21 cellular contexts compared by ENCODE assay signal in genomic region chr11:26319906-26320305, GRCh38. TPM values are rescaled to one million over a fixed set of nuclear protein-coding genes. Genes with fewer than 3 reads are reported as not detected.
DNase-seq lines count a peak whose midpoint lies in the region; ATAC-seq lines count a peak whose summit lies in the region.
"Had no signal": no experiment of that assay in that cellular context is flagged by ENCODE, and none has a peak within 500 bp of the region (broad histone marks: within the 10 kb centered on the region; RNA-seq: fewer than 3 reads in every experiment).

No MANE protein-coding gene starts in this region.

- DNase-seq in NCI-H510A treated with DMSO at 0.1 percent for 48 hours (lab: John Stamatoyannopoulos, UW), result peak; percentile 9
- DNase-seq in NCI-H510A (lab: John Stamatoyannopoulos, UW), result no peak
- peak; percentile 82 for DNase-seq in NCI-H69 (lab: John Stamatoyannopoulos, UW)
- peak; percentile 34 for DNase-seq in dedifferentiated amniotic fluid mesenchymal stem cell (ENCODE audit: extremely low spot score)
- peak; percentile 13 for DNase-seq in mucosa of gallbladder (ENCODE audit: low spot score)
- DNase-seq in effector CD4-positive, alpha-beta T cell, result no peak
- DNase-seq in UCSD-AML1 (lab: John Stamatoyannopoulos, UW; ENCODE audit: unreplicated experiment), result no peak
- DNase-seq: activated CD4-positive, alpha-beta T cell treated with anti-CD3 and anti-CD28 coated beads for 4 hours; activated naive CD4-positive, alpha-beta T cell treated with anti-CD3 and anti-CD28 coated beads, Interleukin-2, amount 50 U/mL, for 16 hours; CD4-positive, alpha-beta T cell; kidney glomerular epithelial cell; NCI-H2171 treated with DMSO at 0.1 percent for 48 hours; nucleus accumbens; sigmoid colon; stimulated activated CD4-positive, alpha-beta T cell treated with anti-CD3 and anti-CD28 coated beads, Interleukin-4, amount 100 ng/mL, for 4 hours; transverse colon had no signal

- ATAC-seq in activated CD4-positive, CD25-positive, alpha-beta regulatory T cell treated with anti-CD3 and anti-CD28 coated beads, Interleukin-2, amount 50 U/mL, for 24 hours, result no peak
- ATAC-seq: A549, Panc1 had no signal

RNA-seq across cellular contexts. Expression of gene ANO3, which starts 12.0 kb away (rescaled TPM):
- total RNA-seq in mucosa of gallbladder, result 30.0 TPM
- total RNA-seq: cardiac septum; CD4-positive, alpha-beta T cell; G401 had no signal

Comparison
In these comparisons a context has a peak if more than half of its experiments do, and no peak if none do; other contexts are left out.
1. DNase-seq: peak in NCI-H510A treated with DMSO at 0.1 percent for 48 hours (single experiment), NCI-H69 (single experiment), dedifferentiated amniotic fluid mesenchymal stem cell (single experiment) and mucosa of gallbladder (single experiment); none in NCI-H510A (single experiment), effector CD4-positive, alpha-beta T cell (single experiment) and UCSD-AML1 (single experiment).